In genomic region chr15:77821188-77821958, GRCh38 we compare ENCODE assay signal across 8 cellular contexts.
A peak's percentile ranks its signal among the peaks of the same experiment; 100 is the strongest.
DNase-seq lines count a peak whose midpoint lies in the region; TF ChIP-seq lines count a peak whose summit lies in the region.

No MANE protein-coding gene starts in this region.

- peak; percentile 32 to 43 for DNase-seq in NOMO-1 (lab: John Stamatoyannopoulos, UW; ENCODE audit: unreplicated experiment in 2 of 2)
- DNase-seq in NOMO-1 treated with dmso at 0.1 percent for 144 hours (lab: John Stamatoyannopoulos, UW; ENCODE audit: unreplicated experiment) = no peak
- peak; percentile 71 for DNase-seq in NB4 (ENCODE audit: low read depth)
- no peak for DNase-seq in epithelial cell of proximal tubule (ENCODE audit: low read depth)
- peak; percentile 57 for DNase-seq in myocyte (ENCODE audit: low read depth)
- peak; percentile 60 for DNase-seq in ureter (ENCODE audit: low spot score)
- DNase-seq in CD14-positive monocyte (ENCODE audit: low spot score) = no peak

- peaks cover 0 to 6% (median 0%) of the 10 kb centered on the region in 7 donors for H3K9me3 Mint-ChIP-seq in CD14-positive monocyte

- intact Hi-C loops in CD14-positive monocyte (cut with micrococcal nuclease) = no loop called here

- no peaks in the 10 kb centered on the region for H3K4me1 Mint-ChIP-seq in CD14-positive monocyte

- H3K27ac Mint-ChIP-seq in CD14-positive monocyte = no peak overlapping the region

- no peaks in the 10 kb centered on the region for H3K36me3 Mint-ChIP-seq in CD14-positive monocyte

- TF ChIP-seq POLR2A in NB4 (IDR thresholded peaks at IDR 0.05; ENCODE audit: extremely low read depth, insufficient read length) = no peak

- H3K27me3 Mint-ChIP-seq in CD14-positive monocyte (ENCODE audit: low read depth in 3 of 3) = peaks cover 33 to 62% (median 51%) of the 10 kb centered on the region in 3 donors

- peak; percentile 96 for TF ChIP-seq CTCF in NB4 (IDR thresholded peaks at IDR 0.05; ENCODE audit: low read depth, low read length)
- TF ChIP-seq CTCF in WI38 (IDR thresholded peaks at IDR 0.05; ENCODE audit: low read depth, low read length) = peak; percentile 83
- TF ChIP-seq CTCF in epithelial cell of proximal tubule (conservative IDR thresholded peaks at IDR 0.05; ENCODE audit: low read depth, low read length) = peak; percentile 80
- TF ChIP-seq CTCF in CD14-positive monocyte (IDR thresholded peaks at IDR 0.05) = no peak

- no peak overlapping the region for H3K4me3 ChIP-seq in NB4 (ENCODE audit: low read depth, low read length)
- H3K4me3 ChIP-seq in WI38 (ENCODE audit: low read depth, low read length) = no peak overlapping the region
- no peak overlapping the region for H3K4me3 ChIP-seq in epithelial cell of proximal tubule (ENCODE audit: low read depth, low read length)

- peak overlapping the region in 1 of 2 donors; percentile 77 for H3K4me3 Mint-ChIP-seq in CD14-positive monocyte

Comparison
In these comparisons a context has a peak if more than half of its experiments do, and no peak if none do; other contexts are left out.
1. DNase-seq: peak in NOMO-1 (2 of 2), NB4 (single experiment), myocyte (single experiment) and ureter (single experiment); none in NOMO-1 treated with dmso at 0.1 percent for 144 hours (single experiment), epithelial cell of proximal tubule (single experiment) and CD14-positive monocyte (single experiment).